In the genomic region with DNA sequence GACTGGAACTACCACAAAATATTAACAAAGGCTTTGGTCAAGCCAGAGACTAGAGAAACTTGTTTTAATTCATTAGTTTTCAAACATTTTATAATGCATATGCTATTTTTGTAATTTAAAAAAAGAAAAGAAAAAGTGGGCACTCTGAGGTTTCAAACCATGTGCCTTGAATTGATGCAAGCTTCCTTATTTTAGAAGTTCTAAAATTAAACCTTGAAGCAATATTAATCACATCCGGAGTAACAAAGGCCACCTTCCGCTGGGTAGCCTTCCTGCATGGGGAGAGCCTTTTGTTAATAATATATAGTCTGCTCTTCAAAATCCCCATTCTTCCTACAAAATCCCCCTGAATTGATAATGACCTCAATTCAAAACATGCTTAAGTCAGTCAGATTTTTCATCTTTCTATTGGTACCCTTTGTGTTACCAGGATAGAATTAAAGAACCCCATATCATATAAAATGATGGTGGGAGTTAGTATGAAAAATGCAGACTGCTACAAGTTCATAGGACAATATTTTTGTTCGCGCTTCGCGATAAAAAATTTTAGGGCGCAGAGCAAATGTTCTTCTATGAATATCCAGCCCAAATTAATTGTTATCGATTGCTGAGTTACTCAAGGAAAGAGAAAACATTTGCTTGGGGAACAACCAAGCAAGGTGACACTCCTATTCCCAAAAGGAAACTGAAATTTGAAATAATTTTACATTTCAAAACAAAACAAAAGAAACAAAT, we compare ENCODE assay signal across 12 cellular contexts. TPM values are rescaled to one million over a fixed set of nuclear protein-coding genes. Genes with fewer than 3 reads are reported as not detected.
DNase-seq lines count a peak whose midpoint lies in the region; ATAC-seq and TF ChIP-seq lines count a peak whose summit lies in the region.
"Had no signal": no experiment of that assay in that cellular context is flagged by ENCODE, and none has a peak within 500 bp of the region (broad histone marks: within the 10 kb centered on the region; RNA-seq: fewer than 3 reads in every experiment).

No MANE protein-coding gene starts in this region.

- no peak overlapping the region for H2AFZ ChIP-seq in SU-DHL-6 (ENCODE audit: low read depth, low read length, severe bottlenecking)
- H2AFZ ChIP-seq in mesenchymal stem cell (ENCODE audit: low read depth, low read length): no peak overlapping the region
- H2AFZ ChIP-seq: parathyroid adenoma had no signal

- H3K9me3 ChIP-seq in DOHH2 (ENCODE audit: control insufficient read depth, insufficient read depth, low read length) (no peaks in the 10 kb centered on the region), SU-DHL-6 (ENCODE audit: insufficient read depth, low read length) (no peaks in the 10 kb centered on the region), mesenchymal stem cell (ENCODE audit: control insufficient read depth, low read length) (no peaks in the 10 kb centered on the region)

- H4K20me1 ChIP-seq in DOHH2 (ENCODE audit: control insufficient read depth, insufficient read depth, low read depth, low read length) (no peaks in the 10 kb centered on the region), SU-DHL-6 (ENCODE audit: low read depth, low read length) (peaks cover 15% of the 10 kb centered on the region)

- H3K4me1 Mint-ChIP-seq in progenitor cell of endocrine pancreas (ENCODE audit: low read depth): peaks cover 4% of the 10 kb centered on the region

- H2AK5ac ChIP-seq in mesenchymal stem cell (ENCODE audit: low read length, severe bottlenecking): no peak overlapping the region

- H3K36me3 Mint-ChIP-seq in progenitor cell of endocrine pancreas (ENCODE audit: insufficient read depth): peaks cover 5% of the 10 kb centered on the region

- H3K27me3 Mint-ChIP-seq in progenitor cell of endocrine pancreas: no peaks in the 10 kb centered on the region

- H3K9ac ChIP-seq in SU-DHL-6 (ENCODE audit: low read length): no peak overlapping the region
- H3K9ac ChIP-seq in mesenchymal stem cell (ENCODE audit: low read length): no peak overlapping the region
- H3K9ac ChIP-seq: parathyroid adenoma had no signal

- H3K4ac ChIP-seq in mesenchymal stem cell (ENCODE audit: low read depth in 1 of 2, low read length in 2 of 2): no peak overlapping the region

- H2BK12ac ChIP-seq in mesenchymal stem cell (ENCODE audit: low read length in 2 of 2): no peak overlapping the region

- H3K4me3 ChIP-seq in DOHH2 (ENCODE audit: low read length) (peak overlapping the region; percentile 40), SU-DHL-6 (ENCODE audit: insufficient read depth, low read length, poor library complexity, severe bottlenecking) (no peak overlapping the region), mesenchymal stem cell (ENCODE audit: insufficient read depth in 1 of 2, low read depth in 1 of 2, low read length in 2 of 2) (no peak overlapping the region)
- H3K4me3 ChIP-seq: cardiac muscle cell had no signal

- H3K4me1 ChIP-seq in DOHH2 (ENCODE audit: control insufficient read depth, low read length): peaks cover 24% of the 10 kb centered on the region
- H3K4me1 ChIP-seq in mesenchymal stem cell (ENCODE audit: control insufficient read depth, insufficient read depth, low read depth, low read length): peaks cover 2% of the 10 kb centered on the region
- H3K4me1 ChIP-seq: parathyroid adenoma had no signal

- no peak overlapping the region for H4K91ac ChIP-seq in mesenchymal stem cell (ENCODE audit: low read length)

- H3K79me1 ChIP-seq in mesenchymal stem cell (replicated peaks; ENCODE audit: low read length, poor library complexity, severe bottlenecking): peaks cover 20% of the 10 kb centered on the region

- H2BK5ac ChIP-seq in mesenchymal stem cell (ENCODE audit: low read depth, low read length, poor library complexity, severe bottlenecking): no peak overlapping the region

- no peaks in the 10 kb centered on the region for H3K9me2 ChIP-seq in DOHH2 (replicated peaks; ENCODE audit: control insufficient read depth, low read length)
- H3K9me2 ChIP-seq in SU-DHL-6 (replicated peaks; ENCODE audit: insufficient read depth, low read length): no peaks in the 10 kb centered on the region

- WGBS in mesenchymal stem cell: 97% methylated on average over 6 of the region's 8 CpGs

- H2BK120ac ChIP-seq in mesenchymal stem cell (ENCODE audit: low read depth, low read length): no peak overlapping the region

- H3K27me3 ChIP-seq in DOHH2 (ENCODE audit: control insufficient read depth, low read length) (no peaks in the 10 kb centered on the region), SU-DHL-6 (ENCODE audit: low read length) (no peaks in the 10 kb centered on the region), mesenchymal stem cell (ENCODE audit: control insufficient read depth in 1 of 2, insufficient read depth in 1 of 2, low read length in 2 of 2) (no peaks in the 10 kb centered on the region)
- H3K27me3 ChIP-seq: cardiac muscle cell had no signal

- H2BK15ac ChIP-seq in mesenchymal stem cell (ENCODE audit: low read depth, poor library complexity, severe bottlenecking): no peak overlapping the region

- H3K27ac ChIP-seq in DOHH2 (ENCODE audit: low read depth, low read length) (peak overlapping the region; percentile 47), SU-DHL-6 (ENCODE audit: low read depth, low read length) (peak overlapping the region; percentile 39; the same call in 1 of the 2 replicates), mesenchymal stem cell (ENCODE audit: low read length, poor library complexity, severe bottlenecking) (no peak overlapping the region)
- H3K27ac ChIP-seq: cardiac muscle cell, parathyroid adenoma had no signal

- no peak overlapping the region for H3K23ac ChIP-seq in mesenchymal stem cell (ENCODE audit: low read length in 2 of 2)

- peak overlapping the region; percentile 66 for H3K4me2 ChIP-seq in DOHH2 (ENCODE audit: low read length)
- H3K4me2 ChIP-seq in SU-DHL-6 (ENCODE audit: low read depth, low read length, poor library complexity, severe bottlenecking): no peak overlapping the region
- H3K4me2 ChIP-seq in mesenchymal stem cell (ENCODE audit: low read length, poor library complexity, severe bottlenecking): no peak overlapping the region

- no peak overlapping the region for H3K4me3 Mint-ChIP-seq in progenitor cell of endocrine pancreas (ENCODE audit: low read depth)

- TF ChIP-seq CTCF in DOHH2 (IDR thresholded peaks at IDR 0.05; ENCODE audit: low read depth, low read length, poor library complexity, severe bottlenecking): no peak
- TF ChIP-seq CTCF in SU-DHL-6 (IDR thresholded peaks at IDR 0.05; ENCODE audit: insufficient read depth, low read length, poor library complexity, severe bottlenecking): no peak
- no peak for TF ChIP-seq CTCF in progenitor cell of endocrine pancreas (IDR thresholded peaks at IDR 0.05; ENCODE audit: unreplicated experiment)

- H3K9me3 Mint-ChIP-seq in progenitor cell of endocrine pancreas (ENCODE audit: low read depth): peaks cover 3% of the 10 kb centered on the region

- H3K27ac Mint-ChIP-seq in progenitor cell of endocrine pancreas: no peak overlapping the region

- H3K36me3 ChIP-seq in DOHH2 (ENCODE audit: control insufficient read depth, low read length) (peaks cover 3% of the 10 kb centered on the region), SU-DHL-6 (ENCODE audit: low read length) (peaks cover 56% of the 10 kb centered on the region), mesenchymal stem cell (ENCODE audit: control insufficient read depth in 1 of 2, insufficient read depth in 2 of 2, low read depth in 1 of 2, low read length in 2 of 2) (peaks cover 5 to 67% of the 10 kb centered on the region in 2 experiments)
- H3K36me3 ChIP-seq: cardiac muscle cell had no signal

- peaks cover 4% of the 10 kb centered on the region for H3F3A ChIP-seq in DOHH2 (ENCODE audit: control insufficient read depth, insufficient read depth)
- H3F3A ChIP-seq in SU-DHL-6 (ENCODE audit: insufficient read depth): peaks cover 48% of the 10 kb centered on the region

- no peak overlapping the region for H4K8ac ChIP-seq in mesenchymal stem cell (ENCODE audit: low read length)

- DNase-seq in progenitor cell of endocrine pancreas (ENCODE audit: low spot score, unreplicated experiment): no peak
- DNase-seq in nucleus accumbens (lab: John Stamatoyannopoulos, UW): no peak
- no peak for DNase-seq in mesenchymal stem cell
- DNase-seq in OCI-M2 (lab: John Stamatoyannopoulos, UW; ENCODE audit: unreplicated experiment): no peak
- DNase-seq: activated CD4-positive, alpha-beta T cell treated with anti-CD3 and anti-CD28 coated beads, Interleukin-2, amount 50 U/mL, for 4 hours; stimulated activated naive CD4-positive, alpha-beta T cell had no signal

- ATAC-seq in GM19463 (IDR thresholded peaks at IDR 0.05; ENCODE audit: unreplicated experiment) (peak; percentile 59), HG03139 (IDR thresholded peaks at IDR 0.05; ENCODE audit: unreplicated experiment) (peak; percentile 57)

- H3K79me2 ChIP-seq in DOHH2 (ENCODE audit: control insufficient read depth, low read length): peaks cover 5% of the 10 kb centered on the region
- peaks cover 56% of the 10 kb centered on the region for H3K79me2 ChIP-seq in SU-DHL-6 (ENCODE audit: insufficient read depth, low read length)
- H3K79me2 ChIP-seq: parathyroid adenoma had no signal

- H3K14ac ChIP-seq in mesenchymal stem cell (ENCODE audit: low read length in 2 of 2): no peak overlapping the region

- H3K18ac ChIP-seq in mesenchymal stem cell (ENCODE audit: low read depth in 1 of 2, low read length in 2 of 2): no peak overlapping the region

RNA-seq across cellular contexts. Expression of a gene that starts 30.6 kb away (rescaled TPM):
- total RNA-seq in progenitor cell of endocrine pancreas: not detected in 2 replicates
- not detected for polyA plus RNA-seq in mesenchymal stem cell (2013, experiment 1 of 2)
- not detected for polyA plus RNA-seq in mesenchymal stem cell (2013, experiment 2 of 2)
- total RNA-seq: cardiac muscle cell had no signal
- polyA plus RNA-seq: cardiac muscle cell had no signal
